In the genomic region with DNA sequence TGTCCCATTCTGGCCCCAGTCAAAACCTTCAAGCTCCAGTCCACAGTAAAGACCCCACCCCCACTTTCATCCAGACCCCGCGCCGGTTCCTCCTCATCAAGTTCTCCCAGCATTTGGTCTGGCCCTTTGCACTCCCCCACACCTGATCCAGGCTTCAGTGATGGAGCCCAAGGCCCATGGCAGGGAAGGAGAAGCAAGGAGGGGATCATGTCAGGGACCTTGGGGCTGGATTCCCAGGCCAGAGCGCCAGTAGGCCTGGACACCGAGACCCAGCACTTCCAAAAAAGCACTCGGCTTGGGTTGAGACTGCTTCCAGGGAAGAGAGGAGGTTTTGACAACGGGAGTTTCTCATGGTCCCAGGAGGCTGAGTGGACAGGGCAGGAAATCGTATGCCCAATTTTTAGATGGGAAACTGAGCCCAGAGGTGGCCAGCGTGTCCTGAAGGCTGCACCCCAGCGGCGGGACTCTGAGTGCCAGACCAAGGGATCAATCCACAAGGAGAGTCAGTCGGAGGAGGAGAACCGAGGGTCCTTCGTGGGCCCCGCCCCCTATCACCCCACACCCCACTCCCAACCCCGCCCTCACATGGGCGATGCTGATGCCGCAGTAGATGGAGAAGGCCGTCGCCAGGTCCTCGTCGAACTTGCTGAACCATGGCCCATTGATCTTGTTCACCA, we compare ENCODE assay signal across 12 cellular contexts.
DNase-seq lines count a peak whose midpoint lies in the region; ATAC-seq and TF ChIP-seq lines count a peak whose summit lies in the region.
"Had no signal": no experiment of that assay in that cellular context is flagged by ENCODE, and none has a peak within 500 bp of the region (broad histone marks: within the 10 kb centered on the region; RNA-seq: fewer than 3 reads in every experiment).

No MANE protein-coding gene starts in this region.

- H3K56ac ChIP-seq in H9 (ENCODE audit: insufficient read length, low read depth, low read length): no peak overlapping the region

- H3K4me1 Mint-ChIP-seq in H9 (peaks cover 2 to 16% of the 10 kb centered on the region in 2 experiments), naive B cell (peaks cover 21 to 37% (median 24%) of the 10 kb centered on the region in 3 donors)

- no peak overlapping the region for H2AFZ ChIP-seq in H9 (ENCODE audit: low read length)
- no peak overlapping the region for H2AFZ ChIP-seq in SK-N-SH (ENCODE audit: low read depth)

- 0 out of 2 replicates have a peak, but pooled peaks cover under 1% of the 10 kb centered on the region for H4K20me1 ChIP-seq in BLaER1
- no peaks in the 10 kb centered on the region for H4K20me1 ChIP-seq in H9 (ENCODE audit: control insufficient read depth, insufficient read depth, insufficient read length)
- H4K20me1 ChIP-seq in SK-N-SH (ENCODE audit: insufficient read depth): no peaks in the 10 kb centered on the region

- peaks cover 88% of the 10 kb centered on the region for H3K27me3 Mint-ChIP-seq in H9 (ENCODE audit: low read depth)
- H3K27me3 Mint-ChIP-seq in naive B cell: peaks cover 9 to 38% (median 18%) of the 10 kb centered on the region in 3 donors

- H3K4me3 ChIP-seq in BLaER1: no peak overlapping the region
- H3K4me3 ChIP-seq in effector memory CD4-positive, alpha-beta T cell (ENCODE audit: insufficient read depth, low read depth, low read length, poor library complexity, severe bottlenecking): peak overlapping the region; percentile 53
- H3K4me3 ChIP-seq in SK-N-SH (ENCODE audit: low read depth in 2 of 2, low read length in 1 of 2): no peak overlapping the region

- TF ChIP-seq CTCF in H9 (conservative IDR thresholded peaks at IDR 0.05) (no peak), SK-N-SH (IDR thresholded peaks at IDR 0.05) (no peak)

- H3K23me2 ChIP-seq in H9 (ENCODE audit: insufficient read length, low read depth, low read length, poor library complexity, severe bottlenecking): peaks cover 8% of the 10 kb centered on the region

- H2BK120ac ChIP-seq in H9 (ENCODE audit: low read depth, low read length, poor library complexity, severe bottlenecking): no peak overlapping the region

- no peak overlapping the region for H3T11ph ChIP-seq in H9 (ENCODE audit: low read length)

- no peak overlapping the region for H2BK5ac ChIP-seq in H9 (ENCODE audit: insufficient read length, low read length)

- no peak overlapping the region for H4K8ac ChIP-seq in H9 (replicated peaks; ENCODE audit: insufficient read length, low read depth, low read length)

- H2BK12ac ChIP-seq in H9 (ENCODE audit: insufficient read length, low read depth, low read length): no peak overlapping the region

- H3F3A ChIP-seq in SK-N-SH (replicated peaks; ENCODE audit: insufficient read depth): no peaks in the 10 kb centered on the region

- no peak overlapping the region for H2BK20ac ChIP-seq in H9 (ENCODE audit: low read depth, low read length, poor library complexity, severe bottlenecking)

- H2BK15ac ChIP-seq in H9 (ENCODE audit: low read depth, low read length): no peak overlapping the region

- ATAC-seq in naive B cell (ENCODE audit: low read depth in 2 of 2): no peak
- ATAC-seq in HG03565 (IDR thresholded peaks at IDR 0.05; ENCODE audit: unreplicated experiment): no peak
- no peak for ATAC-seq in HG03139 (IDR thresholded peaks at IDR 0.05; ENCODE audit: unreplicated experiment)

- H3K9ac ChIP-seq in BLaER1: no peak overlapping the region
- no peak overlapping the region for H3K9ac ChIP-seq in H9 (ENCODE audit: extremely low read depth, insufficient read length, low read length)
- H3K9ac ChIP-seq in SK-N-SH: no peak overlapping the region

- TF ChIP-seq EP300 in SK-N-SH (IDR thresholded peaks at IDR 0.05; ENCODE audit: borderline replicate concordance in 1 of 2, low read depth in 1 of 2, low read length in 1 of 2): no peak

- H3K9me3 ChIP-seq in BLaER1 (no peaks in the 10 kb centered on the region), H9 (ENCODE audit: control insufficient read depth, low read depth, low read length) (no peaks in the 10 kb centered on the region), SK-N-SH (no peaks in the 10 kb centered on the region)
- H3K9me3 ChIP-seq in effector memory CD4-positive, alpha-beta T cell (ENCODE audit: control insufficient read depth, low read length): no peaks in the 10 kb centered on the region

- H3K79me2 ChIP-seq in H9 (ENCODE audit: insufficient read depth, low read length) (no peaks in the 10 kb centered on the region), SK-N-SH (ENCODE audit: insufficient read depth) (no peaks in the 10 kb centered on the region)

- H4K5ac ChIP-seq in H9 (ENCODE audit: insufficient read length, low read depth, low read length): no peak overlapping the region

- CTCF ChIA-PET in SK-N-SH (lab: Yijun Ruan, JAX): interaction anchor here (0.9 to 9.8 kb wide), 6 partner anchors 10 to 136 kb away, joined by 3 to 151 read pairs (median 6); no protein-coding TSS in a partner anchor

- no peak overlapping the region for H3K23ac ChIP-seq in H9 (ENCODE audit: insufficient read length, low read depth, low read length)

- H3K4me3 Mint-ChIP-seq in H9 (peak overlapping the region; percentile 48 to 70), naive B cell (peak overlapping the region; percentile 51 to 77 (median 64))

- H3K27ac ChIP-seq in BLaER1 (no peak overlapping the region), H9 (ENCODE audit: insufficient read length, low read depth, low read length) (no peak overlapping the region), SK-N-SH (ENCODE audit: low read depth in 2 of 2, low read length in 1 of 2) (no peak overlapping the region)
- H3K27ac ChIP-seq in effector memory CD4-positive, alpha-beta T cell (ENCODE audit: insufficient read depth, low read length, poor library complexity, severe bottlenecking): no peak overlapping the region
- H3K27ac ChIP-seq: C4-2B had no signal

- no peak overlapping the region for H2AK5ac ChIP-seq in H9 (ENCODE audit: insufficient read length, low read length)

- DNase-seq in H9: no peak
- DNase-seq in effector memory CD4-positive, alpha-beta T cell: no peak
- no peak for DNase-seq in naive B cell
- DNase-seq in SK-N-SH: no peak
- DNase-seq in RPMI8226: no peak
- DNase-seq: NCI-H2081; NK-92 treated with Interleukin-12 subunit alpha and Interleukin-12 subunit beta, amount 100 ng/mL, for 24 hours; SW 1271 had no signal

- no peak for TF ChIP-seq RAD21 in SK-N-SH (IDR thresholded peaks at IDR 0.05; ENCODE audit: low read length)

- H3K4me2 ChIP-seq in BLaER1 (0 out of 2 replicates have a peak overlapping the region, but pooled peaks have one; percentile 74), H9 (ENCODE audit: insufficient read depth, insufficient read length, low read length) (peak overlapping the region; percentile 61), SK-N-SH (no peak overlapping the region)

- peaks cover 54% of the 10 kb centered on the region for H3K4me1 ChIP-seq in BLaER1
- H3K4me1 ChIP-seq in H9 (ENCODE audit: insufficient read depth, low read length): no peaks in the 10 kb centered on the region
- H3K4me1 ChIP-seq in effector memory CD4-positive, alpha-beta T cell (ENCODE audit: control insufficient read depth, insufficient read depth, low read length, poor library complexity, severe bottlenecking): peaks cover 20% of the 10 kb centered on the region
- no peaks in the 10 kb centered on the region; a peak in 1 of 4 replicates for H3K4me1 ChIP-seq in SK-N-SH (ENCODE audit: control insufficient read depth in 1 of 2, insufficient read depth in 2 of 2, low read depth in 1 of 2, low read length in 1 of 2)

- H3K14ac ChIP-seq in H9 (ENCODE audit: insufficient read depth, low read length): no peak overlapping the region

- H3K18ac ChIP-seq in H9 (ENCODE audit: insufficient read length, low read depth, low read length): peak overlapping the region; percentile 25

- H3K27ac Mint-ChIP-seq in H9: no peak overlapping the region
- H3K27ac Mint-ChIP-seq in naive B cell: peak overlapping the region in 2 of 6 donors; percentile 78 to 90

- 0 out of 7 replicates have a peak, but pooled peaks cover 0 to 2% (median 0%) of the 10 kb centered on the region in 3 experiments for H3K36me3 Mint-ChIP-seq in H9 (ENCODE audit: insufficient read depth in 1 of 3, low read depth in 3 of 3)
- H3K36me3 Mint-ChIP-seq in naive B cell: no peaks in the 10 kb centered on the region

- no peaks in the 10 kb centered on the region for H3K79me1 ChIP-seq in H9 (ENCODE audit: insufficient read depth, low read depth, low read length, poor library complexity, severe bottlenecking)

- WGBS in H9 (ENCODE audit: extremely low coverage, insufficient read length, low lambda C conversion rate): no CpG with 5 or more reads among the region's 22 CpGs
- 76% methylated on average over 15 of the region's 22 CpGs for WGBS in SK-N-SH (ENCODE audit: low lambda C conversion rate)

- H3K9me2 ChIP-seq in SK-N-SH: no peaks in the 10 kb centered on the region

- H3K27me3 ChIP-seq in BLaER1: peaks cover 29% of the 10 kb centered on the region
- H3K27me3 ChIP-seq in H9 (ENCODE audit: insufficient read depth, low read length): peaks cover 3% of the 10 kb centered on the region; the same call in 1 of the 2 replicates
- H3K27me3 ChIP-seq in effector memory CD4-positive, alpha-beta T cell (replicated peaks; ENCODE audit: control insufficient read depth, insufficient read depth, low read length, poor library complexity, severe bottlenecking): no peaks in the 10 kb centered on the region
- H3K27me3 ChIP-seq in SK-N-SH (ENCODE audit: insufficient read depth): peaks cover 16% of the 10 kb centered on the region

- no peaks in the 10 kb centered on the region for H3K9me3 Mint-ChIP-seq in H9
- H3K9me3 Mint-ChIP-seq in naive B cell: no peaks in the 10 kb centered on the region

- POLR2A ChIA-PET in SK-N-SH (lab: Yijun Ruan, JAX): no interaction called here

- H3K36me3 ChIP-seq in BLaER1 (no peaks in the 10 kb centered on the region), SK-N-SH (replicated peaks in 1 of 2; ENCODE audit: control insufficient read depth in 1 of 2, insufficient read depth in 2 of 2, low read length in 1 of 2) (no peaks in the 10 kb centered on the region)
- no peaks in the 10 kb centered on the region for H3K36me3 ChIP-seq in effector memory CD4-positive, alpha-beta T cell (ENCODE audit: control insufficient read depth, insufficient read depth, low read length)

- no peak overlapping the region for H4K91ac ChIP-seq in H9 (ENCODE audit: insufficient read length, low read depth, low read length)

- no peak overlapping the region for H3K4ac ChIP-seq in H9 (ENCODE audit: low read depth, low read length)

TF ChIP-seq in SK-N-SH, 30 proteins besides CTCF, POLR2A, EP300 and RAD21 (continues in another document):
- TF ChIP-seq RXRA (IDR thresholded peaks at IDR 0.05; ENCODE audit: borderline replicate concordance, low read depth) (no peak), FOXM1 (IDR thresholded peaks at IDR 0.05; ENCODE audit: low read depth) (no peak), SMC3 (IDR thresholded peaks at IDR 0.05; ENCODE audit: low read depth, low read length) (no peak), MXI1 (IDR thresholded peaks at IDR 0.05; ENCODE audit: low read depth, low read length) (no peak)
